In genomic region chr4:109294006-109294405, GRCh38 we compare ENCODE assay signal across 9 cellular contexts. TPM values are rescaled to one million over a fixed set of nuclear protein-coding genes. Genes with fewer than 3 reads are reported as not detected.
DNase-seq lines count a peak whose midpoint lies in the region; ATAC-seq and TF ChIP-seq lines count a peak whose summit lies in the region.
"Had no signal": no experiment of that assay in that cellular context is flagged by ENCODE, and none has a peak within 500 bp of the region (broad histone marks: within the 10 kb centered on the region; RNA-seq: fewer than 3 reads in every experiment).

No MANE protein-coding gene starts in this region.

- H3F3A ChIP-seq in DOHH2 (ENCODE audit: control insufficient read depth, insufficient read depth): no peaks in the 10 kb centered on the region

- no peaks in the 10 kb centered on the region for H3K4me1 ChIP-seq in DOHH2 (ENCODE audit: control insufficient read depth, low read length)

- no peak overlapping the region for H3K4me2 ChIP-seq in DOHH2 (ENCODE audit: low read length)

- DNase-seq in OCI-M2 (lab: John Stamatoyannopoulos, UW; ENCODE audit: unreplicated experiment) (peak; percentile 9), glutamatergic neuron (peak; percentile 35), amniotic stem cell (lab: John Stamatoyannopoulos, UW) (no peak), superior temporal gyrus (ENCODE audit: extremely low spot score) (no peak), left cardiac atrium (no peak)
- DNase-seq: gastrocnemius medialis had no signal

- H3K27me3 ChIP-seq in DOHH2 (ENCODE audit: control insufficient read depth, low read length): no peaks in the 10 kb centered on the region
- H3K27me3 ChIP-seq: gastrocnemius medialis had no signal

- ATAC-seq in GM19035 (IDR thresholded peaks at IDR 0.05; ENCODE audit: unreplicated experiment) (peak; percentile 90), HG03025 (IDR thresholded peaks at IDR 0.05; ENCODE audit: low FRiP score, unreplicated experiment) (peak; percentile 86), left cardiac atrium (no peak)

- H3K4me1 Mint-ChIP-seq in glutamatergic neuron (ENCODE audit: low read depth, unreplicated experiment): no peaks in the 10 kb centered on the region

- H3K36me3 Mint-ChIP-seq in glutamatergic neuron (ENCODE audit: unreplicated experiment): no peaks in the 10 kb centered on the region

- H3K27ac ChIP-seq in DOHH2 (ENCODE audit: low read depth, low read length): no peak overlapping the region
- H3K27ac ChIP-seq: gastrocnemius medialis had no signal

- no peaks in the 10 kb centered on the region for H3K79me2 ChIP-seq in DOHH2 (ENCODE audit: control insufficient read depth, low read length)

- H3K9me2 ChIP-seq in DOHH2 (replicated peaks; ENCODE audit: control insufficient read depth, low read length): no peaks in the 10 kb centered on the region

- no peaks in the 10 kb centered on the region for H3K9me3 ChIP-seq in DOHH2 (ENCODE audit: control insufficient read depth, insufficient read depth, low read length)
- H3K9me3 ChIP-seq: gastrocnemius medialis had no signal

- intact Hi-C loops in left cardiac atrium (cut with DNase I): no loop called here

- no peaks in the 10 kb centered on the region for H3K36me3 ChIP-seq in DOHH2 (ENCODE audit: control insufficient read depth, low read length)
- H3K36me3 ChIP-seq: gastrocnemius medialis had no signal

- no peaks in the 10 kb centered on the region for H4K20me1 ChIP-seq in DOHH2 (ENCODE audit: control insufficient read depth, insufficient read depth, low read depth, low read length)

- H3K9me3 Mint-ChIP-seq in glutamatergic neuron (ENCODE audit: unreplicated experiment): no peaks in the 10 kb centered on the region

- peak; percentile 67 for TF ChIP-seq CTCF in DOHH2 (IDR thresholded peaks at IDR 0.05; ENCODE audit: low read depth, low read length, poor library complexity, severe bottlenecking)
- peak; percentile 64 for TF ChIP-seq CTCF in glutamatergic neuron (IDR thresholded peaks at IDR 0.05; ENCODE audit: partially characterized antibody, unreplicated experiment)

- H3K27ac Mint-ChIP-seq in glutamatergic neuron (ENCODE audit: unreplicated experiment): no peak overlapping the region

- H3K4me3 Mint-ChIP-seq in glutamatergic neuron (ENCODE audit: unreplicated experiment): no peak overlapping the region

- H3K27me3 Mint-ChIP-seq in glutamatergic neuron (ENCODE audit: unreplicated experiment): no peaks in the 10 kb centered on the region

- no peak overlapping the region for H3K4me3 ChIP-seq in DOHH2 (ENCODE audit: low read length)
- H3K4me3 ChIP-seq: gastrocnemius medialis had no signal

RNA-seq across cellular contexts. Expression of gene COL25A1, which starts 8.5 kb away (rescaled TPM):
- total RNA-seq in glutamatergic neuron (ENCODE audit: unreplicated experiment): 1.1 TPM
- total RNA-seq in left cardiac atrium: 1 to 10 TPM in 1 of 2 donors, under 1 TPM in 1; 0.74 to 1.5 TPM

Comparison
In these comparisons a context has a peak if more than half of its experiments do, and no peak if none do; other contexts are left out.
1. ATAC-seq: peak in GM19035 (single experiment) and HG03025 (single experiment); none in left cardiac atrium (0 of 2).
2. DNase-seq: peak in OCI-M2 (single experiment) and glutamatergic neuron (single experiment); none in amniotic stem cell (single experiment), superior temporal gyrus (single experiment) and left cardiac atrium (single experiment).